Comparison of ENCODE assay signal across 22 cellular contexts in genomic region chr16:57567691-57568090, GRCh38. TPM values are rescaled to one million over a fixed set of nuclear protein-coding genes. Genes with fewer than 3 reads are reported as not detected.
"Had no signal": no experiment of that assay in that cellular context is flagged by ENCODE, and none has a peak within 500 bp of the region (broad histone marks: within the 10 kb centered on the region; RNA-seq: fewer than 3 reads in every experiment).

No MANE protein-coding gene starts in this region.

- DNase-seq: activated B cell treated with CpG ODN at 0.5 μM for 24 hours; activated CD4-positive, alpha-beta memory T cell treated with anti-CD3 and anti-CD28 coated beads for 36 hours; activated CD4-positive, alpha-beta T cell treated with anti-CD3 and anti-CD28 coated beads for 4 hours; activated gamma-delta T cell treated with Interleukin-2 at 50 U/mL for 16 hours; amygdala; body of pancreas; central memory CD4-positive, alpha-beta T cell; colonic mucosa; erythroblast; foreskin melanocyte; mesendoderm; occipital lobe; stimulated activated CD4-positive, alpha-beta T cell treated with anti-CD3 and anti-CD28 coated beads, Interleukin-12 subunit alpha, Interleukin-12 subunit beta, amount 100 ng/mL, for 4 hours; stimulated activated CD4-positive, alpha-beta T cell treated with anti-CD3 and anti-CD28 coated beads, Interleukin-1b, Interleukin-23, amount 100 ng/mL, for 48 hours; stimulated activated CD8-positive, alpha-beta memory T cell treated with anti-CD3 and anti-CD28 coated beads, Interleukin-4, amount 100 ng/mL, for 48 hours; stimulated activated naive CD4-positive, alpha-beta T cell treated with Interleukin-2 at 50 U/mL for 16 hours; thyroid gland had no signal

- ATAC-seq: activated naive CD4-positive, alpha-beta T cell treated with anti-CD3 and anti-CD28 coated beads, Interleukin-2, amount 50 U/mL, for 72 hours; body of pancreas had no signal

- H3K4me3 ChIP-seq: body of pancreas, colonic mucosa, SK-N-MC, thyroid gland, vagina had no signal

- H3K36me3 ChIP-seq: colonic mucosa, thyroid gland, vagina had no signal

- H3K9me3 Mint-ChIP-seq: activated B cell treated with CpG ODN at 0.5 μM for 24 hours; activated CD4-positive, alpha-beta memory T cell treated with anti-CD3 and anti-CD28 coated beads for 36 hours had no signal

- H3K4me1 ChIP-seq: body of pancreas, colonic mucosa, thyroid gland, vagina had no signal

- H3K27ac Mint-ChIP-seq: activated CD4-positive, alpha-beta memory T cell treated with anti-CD3 and anti-CD28 coated beads for 36 hours; nephron; progenitor cell of endocrine pancreas had no signal

- H3K27me3 Mint-ChIP-seq: activated B cell treated with CpG ODN at 0.5 μM for 24 hours; activated CD4-positive, alpha-beta memory T cell treated with anti-CD3 and anti-CD28 coated beads for 36 hours had no signal

- H3K4me3 Mint-ChIP-seq: activated B cell treated with CpG ODN at 0.5 μM for 24 hours; activated CD4-positive, alpha-beta memory T cell treated with anti-CD3 and anti-CD28 coated beads for 36 hours; nephron had no signal

- H3K4me1 Mint-ChIP-seq: activated B cell treated with CpG ODN at 0.5 μM for 24 hours, nephron had no signal

- H3K27ac ChIP-seq: body of pancreas, colonic mucosa, SK-N-MC, thyroid gland, vagina had no signal

- H3K27me3 ChIP-seq: body of pancreas, colonic mucosa, thyroid gland, vagina had no signal

- H3K9me3 ChIP-seq: body of pancreas, colonic mucosa, thyroid gland, vagina had no signal

RNA-seq across cellular contexts. Expression of gene ADGRG5, which starts 25.2 kb away (rescaled TPM):
- total RNA-seq: occipital lobe had no signal
